Comparison of ENCODE assay signal across 8 cellular contexts in genomic region chr17:33968350-33969044, GRCh38.
DNase-seq lines count a peak whose midpoint lies in the region; ATAC-seq, FAIRE-seq and TF ChIP-seq lines count a peak whose summit lies in the region.

No MANE protein-coding gene starts in this region.

- peaks cover 10% of the 10 kb centered on the region for H3K27me3 Mint-ChIP-seq in activated CD8-positive, alpha-beta memory T cell treated with anti-CD3 and anti-CD28 coated beads, Interleukin-2, amount 10 ng/mL, durations not matched to agents 7 days and 5 days
- peaks cover 0 to 2% of the 10 kb centered on the region in 2 donors for H3K27me3 Mint-ChIP-seq in natural killer cell (ENCODE audit: low read depth in 2 of 2)

- no peaks in the 10 kb centered on the region for H3K36me3 Mint-ChIP-seq in activated CD8-positive, alpha-beta memory T cell treated with anti-CD3 and anti-CD28 coated beads, Interleukin-2, amount 10 ng/mL, durations not matched to agents 7 days and 5 days
- H3K36me3 Mint-ChIP-seq in natural killer cell = no peaks in the 10 kb centered on the region

- H3K4me1 ChIP-seq in kidney (ENCODE audit: control insufficient read depth in 1 of 2, insufficient read depth in 1 of 2, low read depth in 1 of 2, low read length in 2 of 2) = no peaks in the 10 kb centered on the region

- H3K4me3 Mint-ChIP-seq in activated CD8-positive, alpha-beta memory T cell treated with anti-CD3 and anti-CD28 coated beads, Interleukin-2, amount 10 ng/mL, durations not matched to agents 7 days and 5 days = no peak overlapping the region
- peak overlapping the region; percentile 40 for H3K4me3 Mint-ChIP-seq in natural killer cell

- H3K4me1 Mint-ChIP-seq in activated CD8-positive, alpha-beta memory T cell treated with anti-CD3 and anti-CD28 coated beads, Interleukin-2, amount 10 ng/mL, durations not matched to agents 7 days and 5 days = peaks cover 34% of the 10 kb centered on the region
- peaks cover 32 to 36% of the 10 kb centered on the region in 2 donors for H3K4me1 Mint-ChIP-seq in natural killer cell

- H3K27ac Mint-ChIP-seq in activated CD8-positive, alpha-beta memory T cell treated with anti-CD3 and anti-CD28 coated beads, Interleukin-2, amount 10 ng/mL, durations not matched to agents 7 days and 5 days = peak overlapping the region; percentile 74
- peak overlapping the region; percentile 53 to 66 for H3K27ac Mint-ChIP-seq in natural killer cell

- TF ChIP-seq POLR2A in Raji (IDR thresholded peaks at IDR 0.05; ENCODE audit: insufficient read depth, low read depth, low read length) = peak; percentile 25; the same call in 1 of the 2 replicates

- H3K9me3 ChIP-seq in kidney (ENCODE audit: control insufficient read depth in 1 of 2, low read length in 2 of 2) = no peaks in the 10 kb centered on the region

- H3K9ac ChIP-seq in kidney (ENCODE audit: low read length in 2 of 2) = no peak overlapping the region

- H3K27ac ChIP-seq in kidney (ENCODE audit: low read depth in 2 of 2, low read length in 2 of 2) = no peak overlapping the region

- no peaks in the 10 kb centered on the region for H3K36me3 ChIP-seq in kidney (ENCODE audit: control insufficient read depth in 1 of 2, insufficient read depth in 2 of 2, low read length in 2 of 2)

- H3K4me3 ChIP-seq in kidney (ENCODE audit: low read length in 2 of 2) = no peak overlapping the region

- TF ChIP-seq CTCF in natural killer cell (IDR thresholded peaks at IDR 0.05) = no peak
- no peak for TF ChIP-seq CTCF in kidney (IDR thresholded peaks at IDR 0.05; ENCODE audit: borderline replicate concordance, extremely low read depth, insufficient read depth)

- intact Hi-C loops in natural killer cell (cut with micrococcal nuclease) (no loop called here), kidney (cut with DNase I) (no loop called here)

- no peaks in the 10 kb centered on the region for H3K9me3 Mint-ChIP-seq in activated CD8-positive, alpha-beta memory T cell treated with anti-CD3 and anti-CD28 coated beads, Interleukin-2, amount 10 ng/mL, durations not matched to agents 7 days and 5 days (ENCODE audit: low read depth)
- H3K9me3 Mint-ChIP-seq in natural killer cell = no peaks in the 10 kb centered on the region

- no peak for FAIRE-seq in kidney (lab: Jason Lieb, UNC)

- CTCF ChIA-PET in activated CD8-positive, alpha-beta memory T cell treated with anti-CD3 and anti-CD28 coated beads, Interleukin-2, amount 10 ng/mL, durations not matched to agents 7 days and 5 days (lab: Charles Lee) = no interaction called here

- ATAC-seq in activated CD8-positive, alpha-beta memory T cell treated with anti-CD3 and anti-CD28 coated beads, Interleukin-2, amount 10 ng/mL, durations not matched to agents 7 days and 5 days = peak; percentile 83
- peak; percentile 45 for ATAC-seq in HG02798 (IDR thresholded peaks at IDR 0.05; ENCODE audit: poor library complexity, unreplicated experiment)
- peak; percentile 62 to 83 (median 81) for ATAC-seq in natural killer cell

- DNase-seq in activated CD8-positive, alpha-beta memory T cell treated with anti-CD3 and anti-CD28 coated beads, Interleukin-2, amount 10 ng/mL, durations not matched to agents 7 days and 5 days = peak; percentile 85
- no peak for DNase-seq in activated CD8-positive, alpha-beta memory T cell treated with anti-CD3 and anti-CD28 coated beads, Interleukin-2, amount 50 U/mL, for 48 hours
- peak; percentile 28 for DNase-seq in natural killer cell
- DNase-seq in iPS-NIHi11 (ENCODE audit: low spot score) = no peak
- no peak for DNase-seq in NCI-H146 treated with DMSO at 0.1 percent for 48 hours (lab: John Stamatoyannopoulos, UW; ENCODE audit: unreplicated experiment)
- DNase-seq in kidney = no peak

Comparison
In these comparisons a context has a peak if more than half of its experiments do, and no peak if none do; other contexts are left out.
1. DNase-seq: peak in activated CD8-positive, alpha-beta memory T cell treated with anti-CD3 and anti-CD28 coated beads, Interleukin-2, amount 10 ng/mL, durations not matched to agents 7 days and 5 days (single experiment) and natural killer cell (single experiment); none in activated CD8-positive, alpha-beta memory T cell treated with anti-CD3 and anti-CD28 coated beads, Interleukin-2, amount 50 U/mL, for 48 hours (single experiment), iPS-NIHi11 (single experiment), NCI-H146 treated with DMSO at 0.1 percent for 48 hours (single experiment) and kidney (single experiment).
2. Peak in every context shown above with its lines, with median percentiles within 50 percentile points of each other: ATAC-seq.